Comparison of ENCODE assay signal across 11 cellular contexts in the genomic region with DNA sequence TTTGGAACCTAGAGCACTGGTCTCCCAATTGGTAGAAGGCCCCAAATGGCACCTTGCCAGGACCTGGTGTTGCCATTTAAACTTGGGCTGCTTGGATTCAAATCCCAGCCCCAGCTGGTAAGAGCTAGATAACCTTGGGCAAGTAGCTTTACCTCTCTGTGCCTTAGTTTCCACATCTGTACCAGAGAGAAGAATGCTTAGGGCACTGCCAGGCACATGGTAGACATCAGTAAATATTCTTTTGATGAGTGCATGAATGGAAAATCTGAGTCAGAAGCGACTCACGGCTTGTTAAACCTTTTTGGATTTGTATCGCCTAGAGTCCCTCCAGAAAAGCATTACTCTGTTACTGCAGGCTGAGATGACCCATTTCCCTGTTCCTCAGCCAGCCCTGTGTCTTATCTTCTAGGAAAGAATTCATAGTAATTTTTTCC.
A peak's percentile ranks its signal among the peaks of the same experiment; 100 is the strongest.
DNase-seq lines count a peak whose midpoint lies in the region; ATAC-seq and TF ChIP-seq lines count a peak whose summit lies in the region.
"Had no signal": no experiment of that assay in that cellular context is flagged by ENCODE, and none has a peak within 500 bp of the region (broad histone marks: within the 10 kb centered on the region; RNA-seq: fewer than 3 reads in every experiment).

No MANE protein-coding gene starts in this region.

- no peaks in the 10 kb centered on the region for H3K36me3 Mint-ChIP-seq in activated naive CD4-positive, alpha-beta T cell treated with anti-CD3 and anti-CD28 coated beads for 36 hours (ENCODE audit: low read depth)
- H3K36me3 Mint-ChIP-seq in activated naive CD4-positive, alpha-beta T cell treated with anti-CD3 and anti-CD28 coated beads, Interleukin-2, amount 10 ng/mL, durations not matched to agents 7 days and 5 days = no peaks in the 10 kb centered on the region
- H3K36me3 Mint-ChIP-seq in stimulated activated naive B cell treated with anti-CD40 and anti-IgM and Interleukin-4, amounts not matched to agents 10 μg/mL and 1 μg/mL and 100 μg/mL, for 72 hours = peaks cover 29% of the 10 kb centered on the region in 2 donors

- H3K27me3 Mint-ChIP-seq in activated naive CD4-positive, alpha-beta T cell treated with anti-CD3 and anti-CD28 coated beads for 36 hours (ENCODE audit: low read depth) = no peaks in the 10 kb centered on the region
- H3K27me3 Mint-ChIP-seq in activated naive CD4-positive, alpha-beta T cell treated with anti-CD3 and anti-CD28 coated beads, Interleukin-2, amount 10 ng/mL, durations not matched to agents 7 days and 5 days = no peaks in the 10 kb centered on the region
- H3K27me3 Mint-ChIP-seq in stimulated activated naive B cell treated with anti-CD40 and anti-IgM and Interleukin-4, amounts not matched to agents 10 μg/mL and 1 μg/mL and 100 μg/mL, for 72 hours = no peaks in the 10 kb centered on the region

- no peak overlapping the region for H3K4me3 ChIP-seq in fibroblast of the aortic adventitia (ENCODE audit: low read depth, low read length)
- H3K4me3 ChIP-seq: psoas muscle had no signal

- CTCF ChIA-PET in activated naive CD4-positive, alpha-beta T cell treated with anti-CD3 and anti-CD28 coated beads for 36 hours (lab: Charles Lee) = interaction anchor here (0.7 kb wide), 1 partner anchor 1264 kb away, joined by 3 read pairs; no protein-coding TSS in a partner anchor
- CTCF ChIA-PET in activated naive CD4-positive, alpha-beta T cell treated with anti-CD3 and anti-CD28 coated beads, Interleukin-2, amount 10 ng/mL, durations not matched to agents 7 days and 5 days (lab: Charles Lee) = no interaction called here
- CTCF ChIA-PET in RWPE1 (lab: Yijun Ruan, JAX) = no interaction called here

- H3K9me3 Mint-ChIP-seq in activated naive CD4-positive, alpha-beta T cell treated with anti-CD3 and anti-CD28 coated beads for 36 hours = no peaks in the 10 kb centered on the region
- H3K9me3 Mint-ChIP-seq in activated naive CD4-positive, alpha-beta T cell treated with anti-CD3 and anti-CD28 coated beads, Interleukin-2, amount 10 ng/mL, durations not matched to agents 7 days and 5 days = no peaks in the 10 kb centered on the region
- no peaks in the 10 kb centered on the region for H3K9me3 Mint-ChIP-seq in stimulated activated naive B cell treated with anti-CD40 and anti-IgM and Interleukin-4, amounts not matched to agents 10 μg/mL and 1 μg/mL and 100 μg/mL, for 72 hours

- no peak for TF ChIP-seq CTCF in RWPE1 (conservative IDR thresholded peaks at IDR 0.05; ENCODE audit: low read depth)
- no peak for TF ChIP-seq CTCF in fibroblast of the aortic adventitia (IDR thresholded peaks at IDR 0.05; ENCODE audit: insufficient read depth, low read length)

- H3K4me3 Mint-ChIP-seq in activated naive CD4-positive, alpha-beta T cell treated with anti-CD3 and anti-CD28 coated beads for 36 hours = no peak overlapping the region
- no peak overlapping the region for H3K4me3 Mint-ChIP-seq in activated naive CD4-positive, alpha-beta T cell treated with anti-CD3 and anti-CD28 coated beads, Interleukin-2, amount 10 ng/mL, durations not matched to agents 7 days and 5 days
- no peak overlapping the region for H3K4me3 Mint-ChIP-seq in stimulated activated naive B cell treated with anti-CD40 and anti-IgM and Interleukin-4, amounts not matched to agents 10 μg/mL and 1 μg/mL and 100 μg/mL, for 72 hours

- no peak overlapping the region for H3K27ac Mint-ChIP-seq in activated naive CD4-positive, alpha-beta T cell treated with anti-CD3 and anti-CD28 coated beads for 36 hours
- no peak overlapping the region for H3K27ac Mint-ChIP-seq in activated naive CD4-positive, alpha-beta T cell treated with anti-CD3 and anti-CD28 coated beads, Interleukin-2, amount 10 ng/mL, durations not matched to agents 7 days and 5 days
- peak overlapping the region; percentile 94 for H3K27ac Mint-ChIP-seq in stimulated activated naive B cell treated with anti-CD40 and anti-IgM and Interleukin-4, amounts not matched to agents 10 μg/mL and 1 μg/mL and 100 μg/mL, for 72 hours

- H3K27ac ChIP-seq in RWPE1 = peak overlapping the region; percentile 94
- H3K27ac ChIP-seq: psoas muscle had no signal

- POLR2A ChIA-PET in RWPE1 (lab: Yijun Ruan, JAX; ENCODE audit: low non-redundant PET) = no interaction called here

- intact Hi-C loops in activated naive CD4-positive, alpha-beta T cell treated with anti-CD3 and anti-CD28 coated beads for 36 hours (cut with micrococcal nuclease) = no loop called here

- peak; percentile 64 to 65 for ATAC-seq in stimulated activated naive B cell treated with anti-CD40 and anti-IgM and Interleukin-4, amounts not matched to agents 10 μg/mL and 1 μg/mL and 100 μg/mL, for 72 hours (replicated peaks)
- ATAC-seq in HG02759 (IDR thresholded peaks at IDR 0.05; ENCODE audit: unreplicated experiment) = no peak

- peaks cover 22% of the 10 kb centered on the region for H3K4me1 Mint-ChIP-seq in activated naive CD4-positive, alpha-beta T cell treated with anti-CD3 and anti-CD28 coated beads for 36 hours (ENCODE audit: low read depth)
- peaks cover 8% of the 10 kb centered on the region for H3K4me1 Mint-ChIP-seq in activated naive CD4-positive, alpha-beta T cell treated with anti-CD3 and anti-CD28 coated beads, Interleukin-2, amount 10 ng/mL, durations not matched to agents 7 days and 5 days
- peaks cover 26 to 53% of the 10 kb centered on the region in 2 donors for H3K4me1 Mint-ChIP-seq in stimulated activated naive B cell treated with anti-CD40 and anti-IgM and Interleukin-4, amounts not matched to agents 10 μg/mL and 1 μg/mL and 100 μg/mL, for 72 hours

- peak; percentile 62 for DNase-seq in activated naive CD4-positive, alpha-beta T cell treated with anti-CD3 and anti-CD28 coated beads for 36 hours
- no peak for DNase-seq in activated naive CD4-positive, alpha-beta T cell treated with anti-CD3 and anti-CD28 coated beads, Interleukin-2, amount 10 ng/mL, durations not matched to agents 7 days and 5 days
- peak; percentile 68 for DNase-seq in RWPE1 (ENCODE audit: low spot score)
- peak; percentile 98 for DNase-seq in fibroblast of the aortic adventitia (ENCODE audit: low read depth)
- DNase-seq in stimulated activated naive B cell treated with anti-CD40 and anti-IgM and Interleukin-4, amounts not matched to agents 10 μg/mL and 1 μg/mL and 100 μg/mL, for 72 hours = no peak
- DNase-seq in activated CD8-positive, alpha-beta memory T cell treated with anti-CD3 and anti-CD28 coated beads, Interleukin-2, amount 50 U/mL, for 48 hours = no peak
- no peak for DNase-seq in NCI-H1694 treated with DMSO at 0.1 percent for 48 hours (lab: John Stamatoyannopoulos, UW)
- DNase-seq: activated CD4-positive, alpha-beta T cell treated with anti-CD3 and anti-CD28 coated beads for 1 hour; NCI-H1930 had no signal

Comparison
In these comparisons a context has a peak if more than half of its experiments do, and no peak if none do; other contexts are left out.
1. DNase-seq: peak in activated naive CD4-positive, alpha-beta T cell treated with anti-CD3 and anti-CD28 coated beads for 36 hours (single experiment), RWPE1 (single experiment) and fibroblast of the aortic adventitia (single experiment); none in activated naive CD4-positive, alpha-beta T cell treated with anti-CD3 and anti-CD28 coated beads, Interleukin-2, amount 10 ng/mL, durations not matched to agents 7 days and 5 days (single experiment), stimulated activated naive B cell treated with anti-CD40 and anti-IgM and Interleukin-4, amounts not matched to agents 10 μg/mL and 1 μg/mL and 100 μg/mL, for 72 hours (single experiment), activated CD8-positive, alpha-beta memory T cell treated with anti-CD3 and anti-CD28 coated beads, Interleukin-2, amount 50 U/mL, for 48 hours (single experiment) and NCI-H1694 treated with DMSO at 0.1 percent for 48 hours (single experiment).